In the genomic region with DNA sequence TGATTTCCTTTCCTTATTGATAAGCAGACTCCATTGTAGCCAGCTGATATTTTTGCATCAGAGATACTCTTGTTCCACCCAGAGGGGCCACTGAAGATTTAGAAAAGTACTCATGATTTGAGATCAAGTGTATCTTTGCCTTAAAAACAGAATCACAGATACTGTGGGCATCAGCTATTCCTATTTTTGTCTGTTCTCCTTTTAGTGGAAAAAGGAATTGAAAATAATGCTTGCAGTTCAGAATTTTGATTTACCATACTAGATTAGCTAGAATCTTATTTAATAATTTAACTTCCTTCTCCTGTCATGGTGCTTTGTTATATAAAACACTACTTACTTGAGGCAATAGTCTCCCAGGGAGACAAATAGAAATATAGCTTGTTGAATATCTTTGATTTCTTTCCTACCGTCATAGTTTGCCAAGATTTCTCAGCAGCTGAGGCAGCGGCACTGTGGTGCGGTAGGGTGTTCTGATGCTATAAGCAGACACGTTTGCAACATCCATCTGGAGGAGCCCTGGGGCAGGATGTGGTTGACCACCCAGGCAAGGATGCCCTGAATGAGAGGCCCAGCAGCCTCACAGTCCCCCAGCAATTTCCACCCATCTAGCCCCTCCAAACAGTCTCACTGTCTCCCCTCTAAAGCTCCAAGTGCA, we compare ENCODE assay signal across 12 cellular contexts. TPM values are rescaled to one million over a fixed set of nuclear protein-coding genes. Genes with fewer than 3 reads are reported as not detected.
DNase-seq lines count a peak whose midpoint lies in the region; ATAC-seq, FAIRE-seq and TF ChIP-seq lines count a peak whose summit lies in the region.
"Had no signal": no experiment of that assay in that cellular context is flagged by ENCODE, and none has a peak within 500 bp of the region (broad histone marks: within the 10 kb centered on the region; RNA-seq: fewer than 3 reads in every experiment).

No MANE protein-coding gene starts in this region.

- no peaks in the 10 kb centered on the region for H3K36me3 ChIP-seq in body of pancreas (replicated peaks in 1 of 2; ENCODE audit: insufficient read depth in 1 of 2, low read depth in 2 of 2)

- WGBS in body of pancreas, 2 donors, result 63 to 87% methylated on average over 4 of the region's 4 CpGs

- ATAC-seq in body of pancreas (no peak), sciatic nerve (peak; percentile 71), HG02588 (IDR thresholded peaks at IDR 0.05; ENCODE audit: unreplicated experiment) (no peak)

- no peaks in the 10 kb centered on the region for H3K9me3 ChIP-seq in body of pancreas

- TF ChIP-seq CTCF in HL-60 (IDR thresholded peaks at IDR 0.05; ENCODE audit: insufficient read depth, low read length), result no peak
- TF ChIP-seq CTCF in body of pancreas (IDR thresholded peaks at IDR 0.05), result no peak

- peaks cover 8% of the 10 kb centered on the region for H3K4me1 ChIP-seq in body of pancreas

- no peak for TF ChIP-seq POLR2A in body of pancreas (IDR thresholded peaks at IDR 0.05)

- no peaks in the 10 kb centered on the region for H3K27me3 ChIP-seq in HL-60 (ENCODE audit: insufficient read depth, poor library complexity, severe bottlenecking)
- no peaks in the 10 kb centered on the region for H3K27me3 ChIP-seq in body of pancreas
- H3K27me3 ChIP-seq: brain microvascular endothelial cell had no signal

- peak; percentile 37 for FAIRE-seq in GM19239 (lab: Jason Lieb, UNC)

- H3K4me3 ChIP-seq in HL-60 (replicated peaks; ENCODE audit: insufficient read depth, low read length), result no peak overlapping the region
- H3K4me3 ChIP-seq in body of pancreas, result no peak overlapping the region

- DNase-seq in GM19239 (ENCODE audit: insufficient read length, low spot score), result no peak
- DNase-seq in HL-60 (ENCODE audit: low read depth in 1 of 2, low spot score in 1 of 2), result peak in 1 of 2 experiments; percentile 75
- peak in 3 of 4 donors; percentile 23 to 54 (median 24) for DNase-seq in body of pancreas
- DNase-seq in sciatic nerve (ENCODE audit: low spot score), result no peak
- DNase-seq in central memory CD4-positive, alpha-beta T cell, result no peak
- no peak for DNase-seq in HPDE6-E6E7 (ENCODE audit: extremely low spot score)
- DNase-seq in NCI-H524 (lab: John Stamatoyannopoulos, UW), result no peak
- DNase-seq: activated CD4-positive, CD25-positive, alpha-beta regulatory T cell; brain microvascular endothelial cell; naive B cell; NCI-H526 had no signal

- H3K27ac ChIP-seq in HL-60 (replicated peaks) (peak overlapping the region; percentile 39), body of pancreas (peak overlapping the region in 1 of 4 donors; percentile 67)
- H3K27ac ChIP-seq: brain microvascular endothelial cell had no signal

- intact Hi-C loops in body of pancreas (cut with DNase I) (no loop called here), sciatic nerve (cut with DNase I) (no loop called here)

RNA-seq across cellular contexts. Expression of gene RAP2A, which starts 47.0 kb away (rescaled TPM):
- 1 to 10 TPM; 4.3 to 7.3 TPM for total RNA-seq in body of pancreas
- 75.5 TPM for total RNA-seq in sciatic nerve

Comparison
In these comparisons a context has a peak if more than half of its experiments do, and no peak if none do; other contexts are left out.
1. DNase-seq: peak in body of pancreas (3 of 4); none in GM19239 (single experiment), sciatic nerve (single experiment), central memory CD4-positive, alpha-beta T cell (single experiment), HPDE6-E6E7 (single experiment) and NCI-H524 (0 of 2).